1 cellular context compared by ENCODE assay signal in genomic region chr1:110060034-110060661, GRCh38.
TF ChIP-seq lines count a peak whose summit lies in the region.

No MANE protein-coding gene starts in this region.

TF ChIP-seq in SK-N-SH, 30 proteins besides CTCF, POLR2A, EP300 and RAD21 (continued from another document):
- no peak for TF ChIP-seq USF2 (IDR thresholded peaks at IDR 0.05; ENCODE audit: borderline replicate concordance, low read depth, low read length)
- TF ChIP-seq POLR2AphosphoS5 (IDR thresholded peaks at IDR 0.05; ENCODE audit: low read depth, low read length) = no peak
